8 cellular contexts compared by ENCODE assay signal in the genomic region with DNA sequence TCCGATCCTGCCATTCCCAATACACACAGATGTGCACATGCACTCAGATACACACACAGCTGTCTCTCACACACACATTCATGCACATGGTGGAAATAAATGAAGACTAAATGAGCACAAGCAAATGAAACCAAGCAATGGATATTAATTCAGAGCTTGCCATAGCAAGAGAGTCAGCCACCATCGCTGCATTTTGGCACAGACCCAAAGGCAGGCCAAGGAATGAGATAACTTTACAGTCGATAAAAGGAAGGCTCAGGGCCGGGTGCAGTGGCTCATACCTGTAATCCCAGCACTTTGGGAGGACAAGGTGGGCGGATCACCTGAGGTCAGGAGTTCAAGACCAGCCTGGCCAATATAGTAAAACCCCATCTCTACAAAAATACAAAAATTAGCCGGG. TPM values are rescaled to one million over a fixed set of nuclear protein-coding genes. Genes with fewer than 3 reads are reported as not detected.
A peak's percentile ranks its signal among the peaks of the same experiment; 100 is the strongest.
DNase-seq lines count a peak whose midpoint lies in the region; ATAC-seq and TF ChIP-seq lines count a peak whose summit lies in the region.
"Not testable (repeated sequence)": the region's sequence is repeated elsewhere in the genome, so short reads cannot be mapped to it uniquely, and the experiment has no call there.
"Had no signal": no experiment of that assay in that cellular context is flagged by ENCODE, and none has a peak within 500 bp of the region (broad histone marks: within the 10 kb centered on the region; RNA-seq: fewer than 3 reads in every experiment).

No MANE protein-coding gene starts in this region.

- H3K4me3 Mint-ChIP-seq in Calu3 (ENCODE audit: low read depth, unreplicated experiment); T-helper 1 cell treated with Interleukin-12 subunit alpha and Interleukin-12 subunit beta and Interleukin-4 antibody, amounts not matched to agents 30 μg/mL and 1 μg/mL, for 36 hours; stimulated activated naive B cell treated with anti-CD40 and anti-IgM and Interleukin-4, amounts not matched to agents 10 μg/mL and 1 μg/mL and 100 μg/mL, for 72 hours: not testable (repeated sequence)
- H3K4me3 Mint-ChIP-seq in nephron progenitor cell = peak overlapping the region; percentile 15

- intact Hi-C loops in Calu3 (cut with micrococcal nuclease; ENCODE audit: unreplicated experiment) = loop anchor here (5.0 kb wide), 1 partner anchor 55 kb away; no protein-coding TSS in a partner anchor
- intact Hi-C loops in left colon (cut with DNase I, micrococcal nuclease) = not testable (repeated sequence)

- TF ChIP-seq CTCF in Calu3 (IDR thresholded peaks at IDR 0.05; ENCODE audit: unreplicated experiment); nephron progenitor cell (IDR thresholded peaks at IDR 0.05): not testable (repeated sequence)

- H3K27me3 Mint-ChIP-seq in Calu3 (ENCODE audit: unreplicated experiment); T-helper 1 cell treated with Interleukin-12 subunit alpha and Interleukin-12 subunit beta and Interleukin-4 antibody, amounts not matched to agents 30 μg/mL and 1 μg/mL, for 36 hours (ENCODE audit: low read depth); nephron progenitor cell (ENCODE audit: low read depth, poor library complexity); stimulated activated naive B cell treated with anti-CD40 and anti-IgM and Interleukin-4, amounts not matched to agents 10 μg/mL and 1 μg/mL and 100 μg/mL, for 72 hours: not testable (repeated sequence)

- H3K4me1 Mint-ChIP-seq in Calu3 (ENCODE audit: low read depth, unreplicated experiment) = peaks cover 28% of the 10 kb centered on the region
- H3K4me1 Mint-ChIP-seq in T-helper 1 cell treated with Interleukin-12 subunit alpha and Interleukin-12 subunit beta and Interleukin-4 antibody, amounts not matched to agents 30 μg/mL and 1 μg/mL, for 36 hours (ENCODE audit: low read depth) = peaks cover 50% of the 10 kb centered on the region
- H3K4me1 Mint-ChIP-seq in nephron progenitor cell = peaks cover 70% of the 10 kb centered on the region
- H3K4me1 Mint-ChIP-seq in stimulated activated naive B cell treated with anti-CD40 and anti-IgM and Interleukin-4, amounts not matched to agents 10 μg/mL and 1 μg/mL and 100 μg/mL, for 72 hours = peaks cover 44 to 65% of the 10 kb centered on the region in 2 donors

- CTCF ChIA-PET in Calu3 (lab: Charles Lee) = not testable (repeated sequence)

- BruUV-seq in Calu3 (replicated peaks; lab: Mats Ljungman, UMichigan) = not testable (repeated sequence)

- not testable (repeated sequence) for H3K9me3 Mint-ChIP-seq in Calu3 (ENCODE audit: low read depth, unreplicated experiment); T-helper 1 cell treated with Interleukin-12 subunit alpha and Interleukin-12 subunit beta and Interleukin-4 antibody, amounts not matched to agents 30 μg/mL and 1 μg/mL, for 36 hours; nephron progenitor cell; stimulated activated naive B cell treated with anti-CD40 and anti-IgM and Interleukin-4, amounts not matched to agents 10 μg/mL and 1 μg/mL and 100 μg/mL, for 72 hours

- peaks cover 12% of the 10 kb centered on the region for H3K36me3 Mint-ChIP-seq in Calu3 (ENCODE audit: insufficient read depth, unreplicated experiment)
- H3K36me3 Mint-ChIP-seq in T-helper 1 cell treated with Interleukin-12 subunit alpha and Interleukin-12 subunit beta and Interleukin-4 antibody, amounts not matched to agents 30 μg/mL and 1 μg/mL, for 36 hours (ENCODE audit: low read depth); nephron progenitor cell (ENCODE audit: low read depth); stimulated activated naive B cell treated with anti-CD40 and anti-IgM and Interleukin-4, amounts not matched to agents 10 μg/mL and 1 μg/mL and 100 μg/mL, for 72 hours: not testable (repeated sequence)

- H3K27ac Mint-ChIP-seq in Calu3 (ENCODE audit: unreplicated experiment) = peak overlapping the region; percentile 91
- H3K27ac Mint-ChIP-seq in T-helper 1 cell treated with Interleukin-12 subunit alpha and Interleukin-12 subunit beta and Interleukin-4 antibody, amounts not matched to agents 30 μg/mL and 1 μg/mL, for 36 hours = peak overlapping the region; percentile 38
- H3K27ac Mint-ChIP-seq in nephron progenitor cell = not testable (repeated sequence)
- H3K27ac Mint-ChIP-seq in stimulated activated naive B cell treated with anti-CD40 and anti-IgM and Interleukin-4, amounts not matched to agents 10 μg/mL and 1 μg/mL and 100 μg/mL, for 72 hours = peak overlapping the region; percentile 6

- ATAC-seq in left colon = peak; percentile 52
- ATAC-seq in stimulated activated naive B cell treated with anti-CD40 and anti-IgM and Interleukin-4, amounts not matched to agents 10 μg/mL and 1 μg/mL and 100 μg/mL, for 72 hours (replicated peaks) = not testable (repeated sequence)

- peak overlapping the region; percentile 99 for H3K27ac ChIP-seq in epithelial cell of prostate

- DNase-seq in Calu3 = peak; percentile 13
- DNase-seq in epithelial cell of prostate (ENCODE audit: low read depth, low spot score); nephron progenitor cell; stimulated activated naive B cell treated with anti-CD40 and anti-IgM and Interleukin-4, amounts not matched to agents 10 μg/mL and 1 μg/mL and 100 μg/mL, for 72 hours: not testable (repeated sequence)
- DNase-seq in left colon = peak in 1 of 2 donors; percentile 63

RNA-seq across cellular contexts. Expression of a gene that starts 2.8 kb away (rescaled TPM):
- total RNA-seq in Calu3 (2022) (23.3 and 26.4 TPM in 2 replicates), left colon (1 to 10 TPM; 1.4 to 5.4 TPM)
- total RNA-seq: G401, HepG2 had no signal
